ENCODE assay signal across 7 cellular contexts in genomic region chr11:12692238-12693074, GRCh38. TPM values are rescaled to one million over a fixed set of nuclear protein-coding genes. Genes with fewer than 3 reads are reported as not detected.
DNase-seq lines count a peak whose midpoint lies in the region; ATAC-seq, FAIRE-seq and TF ChIP-seq lines count a peak whose summit lies in the region.

No MANE protein-coding gene starts in this region.

- no peaks in the 10 kb centered on the region for H3K9me3 ChIP-seq in hepatocyte (ENCODE audit: low read depth)

- H3K4me1 ChIP-seq in hepatocyte (ENCODE audit: insufficient read depth): peaks cover 83% of the 10 kb centered on the region

- H2AFZ ChIP-seq in hepatocyte: no peak overlapping the region

- H3K4me2 ChIP-seq in hepatocyte: peak overlapping the region; percentile 66

- peak; percentile 83 for DNase-seq in LoVo (ENCODE audit: low spot score)
- peak in 48 of 58 donors; percentile 13 to 78 (median 50) for DNase-seq in anterior cingulate cortex (lab: John Stamatoyannopoulos, UW)
- peak; percentile 91 for DNase-seq in hepatocyte (ENCODE audit: low spot score)
- peak; percentile 96 for DNase-seq in retinal pigment epithelial cell (ENCODE audit: low read depth)
- no peak for DNase-seq in GM19239 (ENCODE audit: insufficient read length, low spot score)
- no peak for DNase-seq in activated CD4-positive, alpha-beta memory T cell treated with anti-CD3 and anti-CD28 coated beads, Interleukin-2, amount 10 ng/mL, durations not matched to agents 7 days and 5 days

- no peaks in the 10 kb centered on the region for H3K36me3 Mint-ChIP-seq in activated CD4-positive, alpha-beta memory T cell treated with anti-CD3 and anti-CD28 coated beads, Interleukin-2, amount 10 ng/mL, durations not matched to agents 7 days and 5 days (ENCODE audit: low read depth)

- H3K27me3 Mint-ChIP-seq in activated CD4-positive, alpha-beta memory T cell treated with anti-CD3 and anti-CD28 coated beads, Interleukin-2, amount 10 ng/mL, durations not matched to agents 7 days and 5 days: peaks cover 66% of the 10 kb centered on the region

- H3K27ac Mint-ChIP-seq in activated CD4-positive, alpha-beta memory T cell treated with anti-CD3 and anti-CD28 coated beads, Interleukin-2, amount 10 ng/mL, durations not matched to agents 7 days and 5 days: no peak overlapping the region

- CTCF ChIA-PET in activated CD4-positive, alpha-beta memory T cell treated with anti-CD3 and anti-CD28 coated beads, Interleukin-2, amount 10 ng/mL, durations not matched to agents 7 days and 5 days (lab: Charles Lee): no interaction called here

- H3K27ac ChIP-seq in hepatocyte: peak overlapping the region; percentile 97

- no peaks in the 10 kb centered on the region for H3K27me3 ChIP-seq in hepatocyte

- H3K36me3 ChIP-seq in hepatocyte (replicated peaks; ENCODE audit: insufficient read depth, low read depth): no peaks in the 10 kb centered on the region

- WGBS in hepatocyte (ENCODE audit: low lambda C conversion rate, missing lambda C conversion rate): 41% methylated on average over 14 of the region's 14 CpGs

- H3K4me3 ChIP-seq in hepatocyte: no peak overlapping the region
- H3K4me3 ChIP-seq in retinal pigment epithelial cell (ENCODE audit: low read length): peak overlapping the region; percentile 29

- no peaks in the 10 kb centered on the region for H3K9me3 Mint-ChIP-seq in activated CD4-positive, alpha-beta memory T cell treated with anti-CD3 and anti-CD28 coated beads, Interleukin-2, amount 10 ng/mL, durations not matched to agents 7 days and 5 days

- no peak for FAIRE-seq in GM19239 (lab: Jason Lieb, UNC)

- H3K79me2 ChIP-seq in hepatocyte: peaks cover 85% of the 10 kb centered on the region

- ATAC-seq in HG02970 (IDR thresholded peaks at IDR 0.05; ENCODE audit: low FRiP score, unreplicated experiment): no peak

- peaks cover 2% of the 10 kb centered on the region for H4K20me1 ChIP-seq in hepatocyte (ENCODE audit: insufficient read depth, poor library complexity, severe bottlenecking)

- peaks cover 8% of the 10 kb centered on the region for H3K4me1 Mint-ChIP-seq in activated CD4-positive, alpha-beta memory T cell treated with anti-CD3 and anti-CD28 coated beads, Interleukin-2, amount 10 ng/mL, durations not matched to agents 7 days and 5 days

- TF ChIP-seq CTCF in hepatocyte (IDR thresholded peaks at IDR 0.05; ENCODE audit: poor library complexity): no peak
- TF ChIP-seq CTCF in retinal pigment epithelial cell (conservative IDR thresholded peaks at IDR 0.05; ENCODE audit: low read depth, low read length): no peak

- POLR2A ChIA-PET in activated CD4-positive, alpha-beta memory T cell treated with anti-CD3 and anti-CD28 coated beads, Interleukin-2, amount 10 ng/mL, durations not matched to agents 7 days and 5 days (lab: Charles Lee): no interaction called here

- no peak overlapping the region for H3K4me3 Mint-ChIP-seq in activated CD4-positive, alpha-beta memory T cell treated with anti-CD3 and anti-CD28 coated beads, Interleukin-2, amount 10 ng/mL, durations not matched to agents 7 days and 5 days

- H3K9me2 ChIP-seq in hepatocyte (replicated peaks; ENCODE audit: insufficient read depth): no peaks in the 10 kb centered on the region

RNA-seq across cellular contexts. Expression of gene TEAD1, which starts 18.2 kb away (rescaled TPM):
- 82.2 and 87.2 TPM in 2 replicates for total RNA-seq in hepatocyte
- polyA plus RNA-seq in hepatocyte: 37.2 and 50.4 TPM in 2 replicates
- 1 to 10 TPM in 1 of 2 experiments, under 1 TPM in 1; 0.98 to 1.0 TPM for total RNA-seq in activated CD4-positive, alpha-beta memory T cell treated with anti-CD3 and anti-CD28 coated beads, Interleukin-2, amount 10 ng/mL, durations not matched to agents 7 days and 5 days

Comparison
In these comparisons a context has a peak if more than half of its experiments do, and no peak if none do; other contexts are left out.
1. DNase-seq: peak in LoVo (single experiment), anterior cingulate cortex (48 of 58), hepatocyte (single experiment) and retinal pigment epithelial cell (single experiment); none in GM19239 (single experiment) and activated CD4-positive, alpha-beta memory T cell treated with anti-CD3 and anti-CD28 coated beads, Interleukin-2, amount 10 ng/mL, durations not matched to agents 7 days and 5 days (single experiment).
2. RNA of gene TEAD1, which starts 18.2 kb away (total RNA-seq): 82.2 to 87.2 TPM in hepatocyte; 0.98 to 1.0 TPM in activated CD4-positive, alpha-beta memory T cell treated with anti-CD3 and anti-CD28 coated beads, Interleukin-2, amount 10 ng/mL, durations not matched to agents 7 days and 5 days; every median in the first group is over 10 times any median in the second.